Comparison of ENCODE assay signal across 28 cellular contexts in genomic region chr2:151650456-151650855, GRCh38.
"Had no signal": no experiment of that assay in that cellular context is flagged by ENCODE, and none has a peak within 500 bp of the region (broad histone marks: within the 10 kb centered on the region; RNA-seq: fewer than 3 reads in every experiment).

No MANE protein-coding gene starts in this region.

- H3K27me3 ChIP-seq: left lung, neutrophil, right atrium auricular region, right lobe of liver, stomach, testis, thyroid gland, transverse colon, upper lobe of left lung had no signal

- ATAC-seq: left colon; left lung; lower lobe of right lung; naive thymus-derived CD8-positive, alpha-beta T cell; right lobe of liver; stimulated activated naive B cell treated with anti-CD40 and anti-IgM and Interleukin-4, amounts not matched to agents 10 μg/mL and 1 μg/mL and 100 μg/mL, for 72 hours; stimulated activated naive CD8-positive, alpha-beta T cell treated with anti-CD3 and anti-CD28 coated beads, Interleukin-15, Interleukin-2, amounts not matched to agents 100 U/mL and 50 U/mL, for 24 hours had no signal

- H3K27ac ChIP-seq: left lung, lower lobe of right lung, neutrophil, parathyroid adenoma, right lobe of liver, skin epidermis, stomach, testis, thyroid gland, transverse colon, upper lobe of left lung had no signal

- H3K9me3 ChIP-seq: neutrophil, right lobe of liver, testis, thyroid gland, transverse colon had no signal

- DNase-seq: hypothalamus; immature natural killer cell; kidney; left colon; left lung; lower lobe of right lung; mammary epithelial cell; mesenchymal stem cell; naive thymus-derived CD8-positive, alpha-beta T cell; occipital lobe; right lobe of liver; stimulated activated CD4-positive, alpha-beta T cell treated with anti-CD3 and anti-CD28 coated beads, Interleukin-12 subunit alpha, Interleukin-12 subunit beta, amount 100 ng/mL, for 4 hours; stimulated activated CD4-positive, alpha-beta T cell treated with anti-CD3 and anti-CD28 coated beads, Interleukin-15, amount 100 ng/mL, for 24 hours; stimulated activated CD4-positive, alpha-beta T cell treated with anti-CD3 and anti-CD28 coated beads, Interleukin-2, amount 100 ng/mL, for 24 hours; stimulated activated CD4-positive, alpha-beta T cell treated with anti-CD3 and anti-CD28 coated beads, Interleukin-4, amount 100 ng/mL, for 1 hour; stimulated activated naive B cell treated with anti-CD40 and anti-IgM and Interleukin-4, amounts not matched to agents 10 μg/mL and 1 μg/mL and 100 μg/mL, for 72 hours; stimulated activated naive CD8-positive, alpha-beta T cell treated with anti-CD3 and anti-CD28 coated beads, Interleukin-15, Interleukin-2, amounts not matched to agents 100 U/mL and 50 U/mL, for 24 hours; stomach; testis; thyroid gland; transverse colon; upper lobe of left lung had no signal

- H2AFZ ChIP-seq: parathyroid adenoma had no signal

- H3K4me3 ChIP-seq: left lung, lower lobe of right lung, right atrium auricular region, right lobe of liver, skin epidermis, stomach, testis, thyroid gland, transverse colon, upper lobe of left lung had no signal

- H3K4me1 ChIP-seq: lower lobe of right lung, parathyroid adenoma, right atrium auricular region, right lobe of liver, stomach, testis, thyroid gland, transverse colon, upper lobe of left lung had no signal

- H3K79me2 ChIP-seq: parathyroid adenoma had no signal

- FAIRE-seq: islet of Langerhans, kidney, urothelium cell line had no signal

- H3K9ac ChIP-seq: parathyroid adenoma had no signal

- H3K36me3 ChIP-seq: left lung, lower lobe of right lung, neutrophil, right lobe of liver, stomach, thyroid gland, transverse colon, upper lobe of left lung had no signal
